ENCODE assay signal across 11 cellular contexts in the genomic region with DNA sequence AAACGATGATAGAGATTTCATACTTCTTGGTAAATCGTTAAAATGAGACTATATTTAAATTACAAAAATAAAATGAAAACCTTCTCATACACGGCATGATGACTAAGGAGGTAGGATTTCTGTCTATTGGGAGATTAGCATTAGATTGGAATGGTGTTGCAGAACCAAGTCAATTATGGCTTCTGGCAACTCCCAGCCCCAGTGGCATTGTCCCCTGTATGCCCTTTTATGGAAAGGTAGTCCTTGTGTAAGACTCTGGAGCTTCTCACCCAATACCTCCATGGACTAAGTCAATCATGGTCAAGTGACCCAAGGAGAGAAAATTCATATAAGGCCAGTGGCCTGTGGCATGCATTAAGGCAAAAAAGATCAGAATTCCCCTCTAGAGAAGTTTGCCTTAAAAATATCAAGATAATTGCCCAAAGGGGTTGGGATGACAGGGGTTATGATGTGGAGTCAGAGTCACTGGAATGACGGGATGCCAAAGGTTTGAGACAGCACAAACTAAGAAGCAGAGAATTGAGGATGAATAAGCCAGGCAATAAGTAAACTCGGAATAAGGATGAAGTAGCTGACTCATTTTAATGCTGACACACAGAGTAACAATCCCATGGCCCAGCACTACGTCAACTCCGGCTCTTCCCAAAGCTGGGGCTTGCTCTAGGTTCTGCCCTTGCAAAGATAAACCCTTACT. TPM values are rescaled to one million over a fixed set of nuclear protein-coding genes. Genes with fewer than 3 reads are reported as not detected.
DNase-seq lines count a peak whose midpoint lies in the region; ATAC-seq and TF ChIP-seq lines count a peak whose summit lies in the region.
"Had no signal": no experiment of that assay in that cellular context is flagged by ENCODE, and none has a peak within 500 bp of the region (broad histone marks: within the 10 kb centered on the region; RNA-seq: fewer than 3 reads in every experiment).

No MANE protein-coding gene starts in this region.

- ATAC-seq in HG03097 (IDR thresholded peaks at IDR 0.05; ENCODE audit: low FRiP score, unreplicated experiment), result no peak
- ATAC-seq in HG03432 (IDR thresholded peaks at IDR 0.05; ENCODE audit: unreplicated experiment), result no peak
- ATAC-seq: stimulated activated naive CD8-positive, alpha-beta T cell treated with anti-CD3 and anti-CD28 coated beads, Interleukin-15, Interleukin-2, amounts not matched to agents 100 U/mL and 50 U/mL, for 24 hours had no signal

- no peaks in the 10 kb centered on the region for H3K9me3 ChIP-seq in vagina

- no peaks in the 10 kb centered on the region for H3K27me3 ChIP-seq in vagina

- no peak for TF ChIP-seq POLR2A in vagina (IDR thresholded peaks at IDR 0.05)

- H3K36me3 ChIP-seq in vagina, result no peaks in the 10 kb centered on the region

- H3K4me1 ChIP-seq in vagina, result no peaks in the 10 kb centered on the region

- H3K27ac ChIP-seq in vagina, result no peak overlapping the region

- DNase-seq in AG09319 (ENCODE audit: extremely low read depth, low read depth), result peak; percentile 61
- DNase-seq in NCI-H226, result peak; percentile 89
- peak; percentile 58 for DNase-seq in dermis blood vessel endothelial cell
- peak; percentile 48 for DNase-seq in myocyte (ENCODE audit: low read depth)
- no peak for DNase-seq in vagina (ENCODE audit: extremely low spot score in 2 of 2)
- DNase-seq in DMS153 treated with DMSO at 0.1 percent for 48 hours (lab: John Stamatoyannopoulos, UW; ENCODE audit: unreplicated experiment), result no peak
- DNase-seq: head of caudate nucleus; stimulated activated naive CD8-positive, alpha-beta T cell treated with anti-CD3 and anti-CD28 coated beads, Interleukin-15, Interleukin-2, amounts not matched to agents 100 U/mL and 50 U/mL, for 24 hours had no signal

- no peak overlapping the region for H3K4me3 ChIP-seq in vagina

- intact Hi-C loops in vagina (cut with DNase I), result no loop called here

- TF ChIP-seq CTCF in AG09319 (IDR thresholded peaks at IDR 0.05; ENCODE audit: low read depth, low read length) (no peak), vagina (IDR thresholded peaks at IDR 0.05) (no peak)

RNA-seq across cellular contexts. Expression of gene POSTN, which starts 57.8 kb away (rescaled TPM):
- total RNA-seq in dermis blood vessel endothelial cell (114 and 128 TPM in 2 replicates), myocyte (133 and 144 TPM in 2 replicates), vagina (60.9 TPM)
- polyA plus RNA-seq in myocyte (2012), result 116 TPM
- total RNA-seq: SK-MEL-5 had no signal

Comparison
In these comparisons a context has a peak if more than half of its experiments do, and no peak if none do; other contexts are left out.
1. DNase-seq: peak in AG09319 (single experiment), NCI-H226 (single experiment), dermis blood vessel endothelial cell (single experiment) and myocyte (single experiment); none in vagina (0 of 2) and DMS153 treated with DMSO at 0.1 percent for 48 hours (single experiment).